ENCODE assay signal across 24 cellular contexts in genomic region chr16:88441460-88441859, GRCh38. TPM values are rescaled to one million over a fixed set of nuclear protein-coding genes. Genes with fewer than 3 reads are reported as not detected.
"Had no signal": no experiment of that assay in that cellular context is flagged by ENCODE, and none has a peak within 500 bp of the region (broad histone marks: within the 10 kb centered on the region; RNA-seq: fewer than 3 reads in every experiment).

No MANE protein-coding gene starts in this region.

- H3K27me3 ChIP-seq: hepatocyte, ovary, right atrium auricular region, upper lobe of right lung had no signal

- H3K79me2 ChIP-seq: hepatocyte had no signal

- H3K4me2 ChIP-seq: hepatocyte had no signal

- H2AFZ ChIP-seq: hepatocyte had no signal

- H3K4me3 ChIP-seq: heart right ventricle, hepatocyte, left ventricle myocardium inferior, mucosa of descending colon, ovary, right atrium auricular region, skin epidermis, suprapubic skin, thoracic aorta, tibial artery, upper lobe of right lung had no signal

- H3K4me1 ChIP-seq: upper lobe of right lung had no signal

- H3K9me3 ChIP-seq: heart right ventricle, left ventricle myocardium inferior, mucosa of descending colon, ovary, right atrium auricular region, suprapubic skin, thoracic aorta, tibial artery, upper lobe of right lung had no signal

- ATAC-seq: heart right ventricle; mucosa of descending colon; naive thymus-derived CD4-positive, alpha-beta T cell; natural killer cell treated with Interleukin-12 subunit alpha and Interleukin-12 subunit beta and Interleukin-15 and Interleukin-18, amount 100 ng/mL, for 72 hours; sciatic nerve; upper lobe of right lung had no signal

- H3K36me3 ChIP-seq: heart right ventricle, left ventricle myocardium inferior, ovary, right atrium auricular region, suprapubic skin, thoracic aorta, tibial artery, upper lobe of right lung had no signal

- FAIRE-seq: urothelium cell line had no signal

- DNase-seq: heart right ventricle; islet precursor cell; left ventricle myocardium inferior; midbrain; mucosa of descending colon; naive thymus-derived CD4-positive, alpha-beta T cell; ovary; stimulated activated CD4-positive, alpha-beta T cell treated with anti-CD3 and anti-CD28 coated beads, Interleukin-12 subunit alpha, Interleukin-12 subunit beta, amount 100 ng/mL, for 4 hours; stimulated activated CD4-positive, alpha-beta T cell treated with anti-CD3 and anti-CD28 coated beads, Interleukin-15, amount 100 ng/mL, for 24 hours; stimulated activated CD4-positive, alpha-beta T cell treated with anti-CD3 and anti-CD28 coated beads, Interleukin-2, amount 100 ng/mL, for 24 hours; stimulated activated CD4-positive, alpha-beta T cell treated with anti-CD3 and anti-CD28 coated beads, Interleukin-4, amount 100 ng/mL, for 1 hour; stimulated activated naive CD4-positive, alpha-beta T cell; tibial artery; trophoblast cell; upper lobe of right lung had no signal

- H3K27ac ChIP-seq: heart right ventricle, hepatocyte, left ventricle myocardium inferior, ovary, right atrium auricular region, skin epidermis, suprapubic skin, thoracic aorta, tibial artery, upper lobe of right lung had no signal

RNA-seq across cellular contexts. Expression of gene ZNF469, which starts 58.7 kb away (rescaled TPM):
- polyA plus RNA-seq: neural cell had no signal
